In the genomic region with DNA sequence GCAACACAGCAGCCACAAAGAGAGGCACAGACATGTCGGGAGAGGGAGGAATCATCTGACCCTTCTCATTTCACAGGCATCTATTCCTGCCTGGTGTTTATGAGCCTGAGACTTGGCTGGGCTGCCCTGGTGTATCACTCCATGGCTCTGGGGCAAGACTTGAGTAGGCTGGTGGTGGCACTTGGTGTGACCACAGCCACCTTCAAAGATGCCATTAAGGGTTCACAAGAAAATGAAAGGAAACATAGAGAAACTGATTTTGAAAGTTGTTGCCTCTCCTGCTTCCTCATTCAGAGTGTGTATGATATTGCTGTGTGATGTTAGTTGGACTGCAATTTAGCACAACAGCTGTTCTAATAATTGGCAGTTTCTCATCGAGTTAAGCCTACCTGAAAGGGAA, we compare ENCODE assay signal across 25 cellular contexts.
"Had no signal": no experiment of that assay in that cellular context is flagged by ENCODE, and none has a peak within 500 bp of the region (broad histone marks: within the 10 kb centered on the region; RNA-seq: fewer than 3 reads in every experiment).

No MANE protein-coding gene starts in this region.

- DNase-seq: occipital lobe; ovary; posterior cingulate gyrus; psoas muscle; right cardiac atrium; right lobe of liver; sigmoid colon; small intestine; stimulated activated CD4-positive, alpha-beta T cell treated with anti-CD3 and anti-CD28 coated beads, Interleukin-15, amount 100 ng/mL, for 24 hours; stimulated activated CD4-positive, alpha-beta T cell treated with anti-CD3 and anti-CD28 coated beads, Interleukin-2, amount 100 ng/mL, for 24 hours; stimulated activated CD4-positive, alpha-beta T cell treated with anti-CD3 and anti-CD28 coated beads, Interleukin-2, amount 100 ng/mL, for 48 hours; stimulated activated CD4-positive, alpha-beta T cell treated with anti-CD3 and anti-CD28 coated beads, Interleukin-4, amount 100 ng/mL, for 24 hours; stimulated activated naive B cell treated with anti-CD40 and anti-IgM and Interleukin-4, amounts not matched to agents 10 μg/mL and 1 μg/mL and 100 μg/mL, for 72 hours; stimulated activated naive CD4-positive, alpha-beta T cell treated with Interleukin-2 at 50 U/mL for 16 hours; stomach; thyroid gland; trophoblast cell; upper lobe of left lung had no signal

- H3K4me2 ChIP-seq: neural progenitor cell had no signal

- H3K4me1 ChIP-seq: neural progenitor cell, parathyroid adenoma, psoas muscle, right lobe of liver, sigmoid colon, stomach, thyroid gland, tibial nerve, upper lobe of left lung, vagina had no signal

- H3K27me3 ChIP-seq: neural progenitor cell, ovary, right lobe of liver, thyroid gland, tibial nerve, upper lobe of left lung, vagina had no signal

- H3K27ac ChIP-seq: neural progenitor cell, ovary, parathyroid adenoma, psoas muscle, right lobe of liver, sigmoid colon, stomach, thoracic aorta, thyroid gland, tibial nerve, upper lobe of left lung, vagina had no signal

- H3K9ac ChIP-seq: neural progenitor cell, parathyroid adenoma had no signal

- ATAC-seq: psoas muscle; right cardiac atrium; right lobe of liver; stimulated activated effector memory CD8-positive, alpha-beta T cell treated with anti-CD3 and anti-CD28 coated beads, Interleukin-12 subunit alpha, Interleukin-12 subunit beta, amount 100 ng/mL, for 72 hours; stimulated activated naive B cell treated with anti-CD40 and anti-IgM and Interleukin-4, amounts not matched to agents 10 μg/mL and 1 μg/mL and 100 μg/mL, for 72 hours had no signal

- H2AFZ ChIP-seq: neural progenitor cell, parathyroid adenoma had no signal

- H3K79me2 ChIP-seq: parathyroid adenoma had no signal

- FAIRE-seq: small intestine, urothelium cell line had no signal

- H3K36me3 ChIP-seq: neural progenitor cell, ovary, right lobe of liver, sigmoid colon, stomach, thoracic aorta, thyroid gland, tibial nerve, upper lobe of left lung, vagina had no signal

- H3K9me3 ChIP-seq: psoas muscle, right lobe of liver, sigmoid colon, thoracic aorta, thyroid gland, upper lobe of left lung, vagina had no signal

- H3K4me3 ChIP-seq: neural progenitor cell, ovary, psoas muscle, right lobe of liver, sigmoid colon, stomach, thoracic aorta, thyroid gland, tibial nerve, upper lobe of left lung, vagina had no signal
